Comparison of ENCODE assay signal across 8 cellular contexts in the genomic region with DNA sequence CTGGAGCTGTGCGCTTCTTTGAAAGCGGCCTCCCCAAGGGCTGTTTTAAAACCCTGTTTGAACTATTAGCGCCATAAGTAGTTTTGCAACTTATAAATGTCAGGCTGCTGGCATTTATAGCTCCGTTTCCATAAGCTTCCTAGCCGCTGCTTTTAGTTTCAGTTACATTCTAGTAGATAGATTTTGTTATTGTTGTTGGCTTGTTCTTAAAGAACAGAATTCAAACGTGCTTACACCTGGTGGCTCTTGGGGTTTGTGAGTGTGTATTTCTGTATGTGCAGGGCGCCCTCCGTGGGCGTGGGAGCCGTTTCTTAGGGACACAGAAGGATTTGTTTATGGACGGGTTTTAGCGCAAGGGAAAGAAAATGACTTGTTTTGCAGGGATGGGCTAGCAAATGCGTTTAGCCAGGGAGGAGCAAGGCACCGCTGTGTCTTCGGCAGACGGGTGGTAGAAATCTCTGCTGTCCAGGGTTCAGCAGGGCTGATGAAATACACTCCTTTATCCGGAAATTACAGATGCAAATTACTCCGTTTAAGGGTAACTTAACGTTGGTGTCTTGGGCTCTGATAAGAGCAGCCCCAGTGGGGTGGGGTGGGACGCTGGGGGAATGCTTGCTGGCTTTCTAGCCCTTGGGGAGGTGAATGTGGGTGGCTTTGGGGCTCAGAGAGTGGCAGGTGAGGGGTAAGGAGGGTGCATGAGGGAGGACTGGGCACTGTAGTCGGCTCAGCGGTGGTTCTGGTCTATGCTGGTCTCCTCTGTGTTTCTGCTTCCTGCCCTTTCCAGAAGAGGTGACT. TPM values are rescaled to one million over a fixed set of nuclear protein-coding genes. Genes with fewer than 3 reads are reported as not detected.
DNase-seq lines count a peak whose midpoint lies in the region; ATAC-seq and TF ChIP-seq lines count a peak whose summit lies in the region.

No MANE protein-coding gene starts in this region.

- intact Hi-C loops in activated CD4-positive, alpha-beta memory T cell treated with anti-CD3 and anti-CD28 coated beads for 36 hours (cut with micrococcal nuclease): no loop called here

- peak overlapping the region; percentile 35 to 62 for H3K4me3 ChIP-seq in right atrium auricular region
- peak overlapping the region; percentile 15 to 57 (median 30) for H3K4me3 ChIP-seq in skin epidermis

- H3K9me3 Mint-ChIP-seq in activated CD4-positive, alpha-beta memory T cell treated with anti-CD3 and anti-CD28 coated beads for 36 hours: no peaks in the 10 kb centered on the region

- no peak overlapping the region for H3K27ac Mint-ChIP-seq in activated CD4-positive, alpha-beta memory T cell treated with anti-CD3 and anti-CD28 coated beads for 36 hours

- peak; percentile 14 for DNase-seq in activated CD4-positive, alpha-beta memory T cell treated with anti-CD3 and anti-CD28 coated beads for 36 hours
- DNase-seq in right atrium auricular region (ENCODE audit: low spot score) (no peak), AG08396 (ENCODE audit: low spot score) (no peak), ecto neural progenitor cell (ENCODE audit: low spot score) (no peak)

- no peak for TF ChIP-seq CTCF in right atrium auricular region (IDR thresholded peaks at IDR 0.05)

- H3K9ac ChIP-seq in ES-I3 (ENCODE audit: low read depth, low read length): peak overlapping the region; percentile 58

- H3K36me3 Mint-ChIP-seq in activated CD4-positive, alpha-beta memory T cell treated with anti-CD3 and anti-CD28 coated beads for 36 hours: no peaks in the 10 kb centered on the region

- H3K27me3 Mint-ChIP-seq in activated CD4-positive, alpha-beta memory T cell treated with anti-CD3 and anti-CD28 coated beads for 36 hours: peaks cover 59% of the 10 kb centered on the region

- CTCF ChIA-PET in activated CD4-positive, alpha-beta memory T cell treated with anti-CD3 and anti-CD28 coated beads for 36 hours (lab: Charles Lee): interaction anchor here (0.8 to 1.4 kb wide), 5 partner anchors 10 to 144 kb away, joined by 3 to 5 read pairs (median 3); no protein-coding TSS in a partner anchor

- H3K4me1 Mint-ChIP-seq in activated CD4-positive, alpha-beta memory T cell treated with anti-CD3 and anti-CD28 coated beads for 36 hours (ENCODE audit: low read depth): peaks cover 15% of the 10 kb centered on the region

- H3K36me3 ChIP-seq in ES-I3 (ENCODE audit: insufficient read depth, low read length): no peaks in the 10 kb centered on the region
- no peaks in the 10 kb centered on the region for H3K36me3 ChIP-seq in right atrium auricular region

- no peaks in the 10 kb centered on the region for H3K27me3 ChIP-seq in right atrium auricular region

- POLR2A ChIA-PET in activated CD4-positive, alpha-beta memory T cell treated with anti-CD3 and anti-CD28 coated beads for 36 hours (lab: Charles Lee): no interaction called here

- H3K9me3 ChIP-seq in ES-I3 (ENCODE audit: control insufficient read depth, insufficient read depth, low read length) (no peaks in the 10 kb centered on the region; the same call in 1 of the 2 replicates), right atrium auricular region (no peaks in the 10 kb centered on the region)

- H3K4me3 Mint-ChIP-seq in activated CD4-positive, alpha-beta memory T cell treated with anti-CD3 and anti-CD28 coated beads for 36 hours: peak overlapping the region; percentile 71

- H3K27ac ChIP-seq in right atrium auricular region: peak overlapping the region in 1 of 2 donors; percentile 24
- peak overlapping the region in 6 of 21 experiments; percentile 1 to 65 (median 49) for H3K27ac ChIP-seq in skin epidermis

- H3K4me1 ChIP-seq in ES-I3 (ENCODE audit: insufficient read depth, low read length) (no peaks in the 10 kb centered on the region), right atrium auricular region (peaks cover 0 to 42% of the 10 kb centered on the region in 2 donors)

- peak; percentile 15 for ATAC-seq in HG02642 (IDR thresholded peaks at IDR 0.05; ENCODE audit: poor library complexity, unreplicated experiment)
- ATAC-seq in HG03460 (IDR thresholded peaks at IDR 0.05; ENCODE audit: unreplicated experiment): no peak

RNA-seq across cellular contexts. Expression of a gene that starts 0.7 kb away (rescaled TPM):
- under 1 TPM; 0.02 to 0.05 TPM for total RNA-seq in activated CD4-positive, alpha-beta memory T cell treated with anti-CD3 and anti-CD28 coated beads for 36 hours
- under 1 TPM; 0.24 to 0.56 TPM for total RNA-seq in right atrium auricular region
